In the genomic region with DNA sequence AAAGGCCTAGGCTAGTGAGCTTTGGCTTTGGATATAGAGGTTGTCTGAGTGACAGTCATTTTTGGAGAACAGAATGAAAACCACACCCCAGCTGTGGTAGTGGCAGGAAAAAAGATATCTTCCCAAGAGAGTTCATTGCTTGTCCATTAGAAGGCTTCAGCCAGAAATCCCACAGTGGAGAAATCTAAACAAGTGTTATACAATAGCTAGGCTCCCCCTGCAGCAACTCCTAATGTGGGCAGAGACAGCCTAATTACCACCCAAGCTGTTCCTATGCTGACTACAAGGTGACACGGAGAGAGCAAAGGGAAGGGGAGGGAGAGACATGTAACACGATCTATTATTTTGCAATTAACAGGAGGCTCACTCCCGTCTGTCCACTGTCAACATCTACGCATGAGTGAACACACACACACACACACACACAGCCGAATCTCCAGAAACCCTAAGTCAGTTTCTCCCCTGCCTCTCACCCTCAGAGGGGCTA, we compare ENCODE assay signal across 1 cellular context.
TF ChIP-seq lines count a peak whose summit lies in the region.

No MANE protein-coding gene starts in this region.

TF ChIP-seq in HEK293, 187 proteins besides CTCF, POLR2A, EP300 and RAD21 (continued from another document and continues in another):
- TF ChIP-seq, protein P1, sequence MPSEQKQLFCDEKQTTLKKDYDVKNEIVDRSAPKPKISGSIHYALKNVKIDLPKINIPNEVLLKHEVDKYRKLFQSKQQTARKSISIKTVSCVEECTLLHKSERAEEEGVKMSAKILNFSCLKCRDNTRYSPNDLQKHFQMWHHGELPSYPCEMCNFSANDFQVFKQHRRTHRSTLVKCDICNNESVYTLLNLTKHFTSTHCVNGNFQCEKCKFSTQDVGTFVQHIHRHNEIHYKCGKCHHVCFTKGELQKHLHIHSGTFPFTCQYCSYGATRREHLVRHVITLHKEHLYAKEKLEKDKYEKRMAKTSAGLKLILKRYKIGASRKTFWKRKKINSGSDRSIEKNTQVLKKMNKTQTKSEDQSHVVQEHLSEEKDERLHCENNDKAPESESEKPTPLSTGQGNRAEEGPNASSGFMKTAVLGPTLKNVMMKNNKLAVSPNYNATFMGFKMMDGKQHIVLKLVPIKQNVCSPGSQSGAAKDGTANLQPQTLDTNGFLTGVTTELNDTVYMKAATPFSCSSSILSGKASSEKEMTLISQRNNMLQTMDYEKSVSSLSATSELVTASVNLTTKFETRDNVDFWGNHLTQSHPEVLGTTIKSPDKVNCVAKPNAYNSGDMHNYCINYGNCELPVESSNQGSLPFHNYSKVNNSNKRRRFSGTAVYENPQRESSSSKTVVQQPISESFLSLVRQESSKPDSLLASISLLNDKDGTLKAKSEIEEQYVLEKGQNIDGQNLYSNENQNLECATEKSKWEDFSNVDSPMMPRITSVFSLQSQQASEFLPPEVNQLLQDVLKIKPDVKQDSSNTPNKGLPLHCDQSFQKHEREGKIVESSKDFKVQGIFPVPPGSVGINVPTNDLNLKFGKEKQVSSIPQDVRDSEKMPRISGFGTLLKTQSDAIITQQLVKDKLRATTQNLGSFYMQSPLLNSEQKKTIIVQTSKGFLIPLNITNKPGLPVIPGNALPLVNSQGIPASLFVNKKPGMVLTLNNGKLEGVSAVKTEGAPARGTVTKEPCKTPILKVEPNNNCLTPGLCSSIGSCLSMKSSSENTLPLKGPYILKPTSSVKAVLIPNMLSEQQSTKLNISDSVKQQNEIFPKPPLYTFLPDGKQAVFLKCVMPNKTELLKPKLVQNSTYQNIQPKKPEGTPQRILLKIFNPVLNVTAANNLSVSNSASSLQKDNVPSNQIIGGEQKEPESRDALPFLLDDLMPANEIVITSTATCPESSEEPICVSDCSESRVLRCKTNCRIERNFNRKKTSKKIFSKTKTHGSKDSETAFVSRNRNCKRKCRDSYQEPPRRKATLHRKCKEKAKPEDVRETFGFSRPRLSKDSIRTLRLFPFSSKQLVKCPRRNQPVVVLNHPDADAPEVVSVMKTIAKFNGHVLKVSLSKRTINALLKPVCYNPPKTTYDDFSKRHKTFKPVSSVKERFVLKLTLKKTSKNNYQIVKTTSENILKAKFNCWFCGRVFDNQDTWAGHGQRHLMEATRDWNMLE (tag by site-specific recombination; conservative IDR thresholded peaks at IDR 0.05; ENCODE audit: low read depth) = no peak
- TF ChIP-seq ZNF146 (tag by site-specific recombination; IDR thresholded peaks at IDR 0.05) = no peak
- no peak for TF ChIP-seq ZNF791 (tag by site-specific recombination; IDR thresholded peaks at IDR 0.05)
- TF ChIP-seq KLF1 (tag by site-specific recombination; IDR thresholded peaks at IDR 0.05) = 0 out of 2 replicates have a peak, but pooled peaks have one; percentile 12
- TF ChIP-seq ZNF157 (tag by site-specific recombination; IDR thresholded peaks at IDR 0.05) = no peak
- TF ChIP-seq, protein P2, sequence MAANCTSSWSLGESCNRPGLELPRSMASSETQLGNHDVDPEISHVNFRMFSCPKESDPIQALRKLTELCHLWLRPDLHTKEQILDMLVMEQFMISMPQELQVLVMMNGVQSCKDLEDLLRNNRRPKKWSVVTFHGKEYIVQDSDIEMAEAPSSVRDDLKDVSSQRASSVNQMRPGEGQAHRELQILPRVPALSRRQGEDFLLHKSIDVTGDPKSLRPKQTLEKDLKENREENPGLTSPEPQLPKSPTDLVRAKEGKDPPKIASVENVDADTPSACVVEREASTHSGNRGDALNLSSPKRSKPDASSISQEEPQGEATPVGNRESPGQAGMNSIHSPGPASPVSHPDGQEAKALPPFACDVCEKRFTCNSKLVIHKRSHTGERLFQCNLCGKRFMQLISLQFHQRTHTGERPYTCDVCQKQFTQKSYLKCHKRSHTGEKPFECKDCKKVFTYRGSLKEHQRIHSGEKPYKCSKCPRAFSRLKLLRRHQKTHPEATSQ (tag by site-specific recombination; IDR thresholded peaks at IDR 0.05) = no peak
- TF ChIP-seq ZNF843 (tag by site-specific recombination; IDR thresholded peaks at IDR 0.05) = 0 out of 2 replicates have a peak, but pooled peaks have one; percentile 56
- TF ChIP-seq ZNF785 (tag by site-specific recombination; IDR thresholded peaks at IDR 0.05) = no peak
- peak; percentile 25 for TF ChIP-seq SETDB1 (IDR thresholded peaks at IDR 0.05; ENCODE audit: insufficient read length, low read length)
- no peak for TF ChIP-seq ZNF16 (tag by site-specific recombination; IDR thresholded peaks at IDR 0.05; ENCODE audit: low read depth)
- TF ChIP-seq ZNF510 (tag by site-specific recombination; IDR thresholded peaks at IDR 0.05; ENCODE audit: insufficient replicate concordance) = no peak
- TF ChIP-seq ZFP41 (tag by site-specific recombination; IDR thresholded peaks at IDR 0.05; ENCODE audit: borderline replicate concordance) = no peak
- no peak for TF ChIP-seq ZNF426 (tag by site-specific recombination; IDR thresholded peaks at IDR 0.05)
- TF ChIP-seq ZSCAN16 (tag by site-specific recombination; IDR thresholded peaks at IDR 0.05) = no peak
- no peak for TF ChIP-seq ZNF174 (tag by site-specific recombination; IDR thresholded peaks at IDR 0.05)
- no peak for TF ChIP-seq ZNF175 (tag by site-specific recombination; IDR thresholded peaks at IDR 0.05)
- TF ChIP-seq KLF16 (tag by site-specific recombination; IDR thresholded peaks at IDR 0.05) = no peak
- no peak for TF ChIP-seq ZNF624 (tag by site-specific recombination; IDR thresholded peaks at IDR 0.05)
- TF ChIP-seq TRIM28 (IDR thresholded peaks at IDR 0.05; ENCODE audit: borderline replicate concordance, low read length) = peak; percentile 95
- TF ChIP-seq, protein P3, sequence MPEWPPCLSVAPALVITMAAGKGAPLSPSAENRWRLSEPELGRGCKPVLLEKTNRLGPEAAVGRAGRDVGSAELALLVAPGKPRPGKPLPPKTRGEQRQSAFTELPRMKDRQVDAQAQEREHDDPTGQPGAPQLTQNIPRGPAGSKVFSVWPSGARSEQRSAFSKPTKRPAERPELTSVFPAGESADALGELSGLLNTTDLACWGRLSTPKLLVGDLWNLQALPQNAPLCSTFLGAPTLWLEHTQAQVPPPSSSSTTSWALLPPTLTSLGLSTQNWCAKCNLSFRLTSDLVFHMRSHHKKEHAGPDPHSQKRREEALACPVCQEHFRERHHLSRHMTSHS (tag by site-specific recombination; IDR thresholded peaks at IDR 0.05) = 0 out of 2 replicates have a peak, but pooled peaks have one; percentile 30
- TF ChIP-seq ZNF394 (tag by site-specific recombination; IDR thresholded peaks at IDR 0.05; ENCODE audit: borderline replicate concordance) = peak; percentile 16; the same call in 1 of the 2 replicates
- TF ChIP-seq, protein P4, sequence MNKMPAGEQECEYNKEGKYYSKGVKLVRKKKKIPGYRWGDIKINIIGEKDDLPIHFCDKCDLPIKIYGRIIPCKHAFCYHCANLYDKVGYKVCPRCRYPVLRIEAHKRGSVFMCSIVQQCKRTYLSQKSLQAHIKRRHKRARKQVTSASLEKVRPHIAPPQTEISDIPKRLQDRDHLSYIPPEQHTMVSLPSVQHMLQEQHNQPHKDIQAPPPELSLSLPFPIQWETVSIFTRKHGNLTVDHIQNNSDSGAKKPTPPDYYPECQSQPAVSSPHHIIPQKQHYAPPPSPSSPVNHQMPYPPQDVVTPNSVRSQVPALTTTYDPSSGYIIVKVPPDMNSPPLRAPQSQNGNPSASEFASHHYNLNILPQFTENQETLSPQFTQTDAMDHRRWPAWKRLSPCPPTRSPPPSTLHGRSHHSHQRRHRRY (tag by site-specific recombination; IDR thresholded peaks at IDR 0.05) = no peak
- TF ChIP-seq, protein P5, sequence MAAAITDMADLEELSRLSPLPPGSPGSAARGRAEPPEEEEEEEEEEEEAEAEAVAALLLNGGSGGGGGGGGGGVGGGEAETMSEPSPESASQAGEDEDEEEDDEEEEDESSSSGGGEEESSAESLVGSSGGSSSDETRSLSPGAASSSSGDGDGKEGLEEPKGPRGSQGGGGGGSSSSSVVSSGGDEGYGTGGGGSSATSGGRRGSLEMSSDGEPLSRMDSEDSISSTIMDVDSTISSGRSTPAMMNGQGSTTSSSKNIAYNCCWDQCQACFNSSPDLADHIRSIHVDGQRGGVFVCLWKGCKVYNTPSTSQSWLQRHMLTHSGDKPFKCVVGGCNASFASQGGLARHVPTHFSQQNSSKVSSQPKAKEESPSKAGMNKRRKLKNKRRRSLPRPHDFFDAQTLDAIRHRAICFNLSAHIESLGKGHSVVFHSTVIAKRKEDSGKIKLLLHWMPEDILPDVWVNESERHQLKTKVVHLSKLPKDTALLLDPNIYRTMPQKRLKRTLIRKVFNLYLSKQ (tag by site-specific recombination; IDR thresholded peaks at IDR 0.05; ENCODE audit: borderline replicate concordance) = no peak
- no peak for TF ChIP-seq BCL11B (tag by site-specific recombination; IDR thresholded peaks at IDR 0.05; ENCODE audit: low read depth)
- TF ChIP-seq, protein P6, sequence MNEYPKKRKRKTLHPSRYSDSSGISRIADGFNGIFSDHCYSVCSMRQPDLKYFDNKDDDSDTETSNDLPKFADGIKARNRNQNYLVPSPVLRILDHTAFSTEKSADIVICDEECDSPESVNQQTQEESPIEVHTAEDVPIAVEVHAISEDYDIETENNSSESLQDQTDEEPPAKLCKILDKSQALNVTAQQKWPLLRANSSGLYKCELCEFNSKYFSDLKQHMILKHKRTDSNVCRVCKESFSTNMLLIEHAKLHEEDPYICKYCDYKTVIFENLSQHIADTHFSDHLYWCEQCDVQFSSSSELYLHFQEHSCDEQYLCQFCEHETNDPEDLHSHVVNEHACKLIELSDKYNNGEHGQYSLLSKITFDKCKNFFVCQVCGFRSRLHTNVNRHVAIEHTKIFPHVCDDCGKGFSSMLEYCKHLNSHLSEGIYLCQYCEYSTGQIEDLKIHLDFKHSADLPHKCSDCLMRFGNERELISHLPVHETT (tag by site-specific recombination; IDR thresholded peaks at IDR 0.05) = no peak
- no peak for TF ChIP-seq ZNF670 (tag by site-specific recombination; IDR thresholded peaks at IDR 0.05; ENCODE audit: low read depth)
- TF ChIP-seq ZFP69B (tag by site-specific recombination; IDR thresholded peaks at IDR 0.05) = peak; percentile 41; the same call in 1 of the 2 replicates
- TF ChIP-seq, protein P7, sequence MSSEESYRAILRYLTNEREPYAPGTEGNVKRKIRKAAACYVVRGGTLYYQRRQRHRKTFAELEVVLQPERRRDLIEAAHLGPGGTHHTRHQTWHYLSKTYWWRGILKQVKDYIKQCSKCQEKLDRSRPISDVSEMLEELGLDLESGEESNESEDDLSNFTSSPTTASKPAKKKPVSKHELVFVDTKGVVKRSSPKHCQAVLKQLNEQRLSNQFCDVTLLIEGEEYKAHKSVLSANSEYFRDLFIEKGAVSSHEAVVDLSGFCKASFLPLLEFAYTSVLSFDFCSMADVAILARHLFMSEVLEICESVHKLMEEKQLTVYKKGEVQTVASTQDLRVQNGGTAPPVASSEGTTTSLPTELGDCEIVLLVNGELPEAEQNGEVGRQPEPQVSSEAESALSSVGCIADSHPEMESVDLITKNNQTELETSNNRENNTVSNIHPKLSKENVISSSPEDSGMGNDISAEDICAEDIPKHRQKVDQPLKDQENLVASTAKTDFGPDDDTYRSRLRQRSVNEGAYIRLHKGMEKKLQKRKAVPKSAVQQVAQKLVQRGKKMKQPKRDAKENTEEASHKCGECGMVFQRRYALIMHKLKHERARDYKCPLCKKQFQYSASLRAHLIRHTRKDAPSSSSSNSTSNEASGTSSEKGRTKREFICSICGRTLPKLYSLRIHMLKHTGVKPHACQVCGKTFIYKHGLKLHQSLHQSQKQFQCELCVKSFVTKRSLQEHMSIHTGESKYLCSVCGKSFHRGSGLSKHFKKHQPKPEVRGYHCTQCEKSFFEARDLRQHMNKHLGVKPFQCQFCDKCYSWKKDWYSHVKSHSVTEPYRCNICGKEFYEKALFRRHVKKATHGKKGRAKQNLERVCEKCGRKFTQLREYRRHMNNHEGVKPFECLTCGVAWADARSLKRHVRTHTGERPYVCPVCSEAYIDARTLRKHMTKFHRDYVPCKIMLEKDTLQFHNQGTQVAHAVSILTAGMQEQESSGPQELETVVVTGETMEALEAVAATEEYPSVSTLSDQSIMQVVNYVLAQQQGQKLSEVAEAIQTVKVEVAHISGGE (tag by site-specific recombination; conservative IDR thresholded peaks at IDR 0.05; ENCODE audit: low read depth) = peak; percentile 29; the same call in 1 of the 2 replicates
- peak; percentile 54 for TF ChIP-seq GLIS1 (tag by site-specific recombination; IDR thresholded peaks at IDR 0.05)
- TF ChIP-seq, protein P8, sequence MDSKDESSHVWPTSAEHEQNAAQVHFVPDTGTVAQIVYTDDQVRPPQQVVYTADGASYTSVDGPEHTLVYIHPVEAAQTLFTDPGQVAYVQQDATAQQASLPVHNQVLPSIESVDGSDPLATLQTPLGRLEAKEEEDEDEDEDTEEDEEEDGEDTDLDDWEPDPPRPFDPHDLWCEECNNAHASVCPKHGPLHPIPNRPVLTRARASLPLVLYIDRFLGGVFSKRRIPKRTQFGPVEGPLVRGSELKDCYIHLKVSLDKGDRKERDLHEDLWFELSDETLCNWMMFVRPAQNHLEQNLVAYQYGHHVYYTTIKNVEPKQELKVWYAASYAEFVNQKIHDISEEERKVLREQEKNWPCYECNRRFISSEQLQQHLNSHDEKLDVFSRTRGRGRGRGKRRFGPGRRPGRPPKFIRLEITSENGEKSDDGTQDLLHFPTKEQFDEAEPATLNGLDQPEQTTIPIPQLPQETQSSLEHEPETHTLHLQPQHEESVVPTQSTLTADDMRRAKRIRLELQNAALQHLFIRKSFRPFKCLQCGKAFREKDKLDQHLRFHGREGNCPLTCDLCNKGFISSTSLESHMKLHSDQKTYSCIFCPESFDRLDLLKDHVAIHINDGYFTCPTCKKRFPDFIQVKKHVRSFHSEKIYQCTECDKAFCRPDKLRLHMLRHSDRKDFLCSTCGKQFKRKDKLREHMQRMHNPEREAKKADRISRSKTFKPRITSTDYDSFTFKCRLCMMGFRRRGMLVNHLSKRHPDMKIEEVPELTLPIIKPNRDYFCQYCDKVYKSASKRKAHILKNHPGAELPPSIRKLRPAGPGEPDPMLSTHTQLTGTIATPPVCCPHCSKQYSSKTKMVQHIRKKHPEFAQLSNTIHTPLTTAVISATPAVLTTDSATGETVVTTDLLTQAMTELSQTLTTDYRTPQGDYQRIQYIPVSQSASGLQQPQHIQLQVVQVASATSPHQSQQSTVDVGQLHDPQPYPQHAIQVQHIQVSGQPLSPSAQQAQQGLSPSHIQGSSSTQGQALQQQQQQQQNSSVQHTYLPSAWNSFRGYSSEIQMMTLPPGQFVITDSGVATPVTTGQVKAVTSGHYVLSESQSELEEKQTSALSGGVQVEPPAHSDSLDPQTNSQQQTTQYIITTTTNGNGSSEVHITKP (tag by site-specific recombination; IDR thresholded peaks at IDR 0.05) = peak; percentile 79
- TF ChIP-seq, protein P9, sequence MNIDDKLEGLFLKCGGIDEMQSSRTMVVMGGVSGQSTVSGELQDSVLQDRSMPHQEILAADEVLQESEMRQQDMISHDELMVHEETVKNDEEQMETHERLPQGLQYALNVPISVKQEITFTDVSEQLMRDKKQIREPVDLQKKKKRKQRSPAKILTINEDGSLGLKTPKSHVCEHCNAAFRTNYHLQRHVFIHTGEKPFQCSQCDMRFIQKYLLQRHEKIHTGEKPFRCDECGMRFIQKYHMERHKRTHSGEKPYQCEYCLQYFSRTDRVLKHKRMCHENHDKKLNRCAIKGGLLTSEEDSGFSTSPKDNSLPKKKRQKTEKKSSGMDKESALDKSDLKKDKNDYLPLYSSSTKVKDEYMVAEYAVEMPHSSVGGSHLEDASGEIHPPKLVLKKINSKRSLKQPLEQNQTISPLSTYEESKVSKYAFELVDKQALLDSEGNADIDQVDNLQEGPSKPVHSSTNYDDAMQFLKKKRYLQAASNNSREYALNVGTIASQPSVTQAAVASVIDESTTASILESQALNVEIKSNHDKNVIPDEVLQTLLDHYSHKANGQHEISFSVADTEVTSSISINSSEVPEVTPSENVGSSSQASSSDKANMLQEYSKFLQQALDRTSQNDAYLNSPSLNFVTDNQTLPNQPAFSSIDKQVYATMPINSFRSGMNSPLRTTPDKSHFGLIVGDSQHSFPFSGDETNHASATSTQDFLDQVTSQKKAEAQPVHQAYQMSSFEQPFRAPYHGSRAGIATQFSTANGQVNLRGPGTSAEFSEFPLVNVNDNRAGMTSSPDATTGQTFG (tag by site-specific recombination; IDR thresholded peaks at IDR 0.05; ENCODE audit: borderline replicate concordance) = no peak
- peak; percentile 79; the same call in 1 of the 2 replicates for TF ChIP-seq TCF7L2 (IDR thresholded peaks at IDR 0.05; ENCODE audit: borderline replicate concordance, low read depth, low read length)
- no peak for TF ChIP-seq GLIS2 (tag by site-specific recombination; IDR thresholded peaks at IDR 0.05)
